ENCODE assay signal across 13 cellular contexts in genomic region chr7:129832282-129832681, GRCh38.
DNase-seq lines count a peak whose midpoint lies in the region; ATAC-seq and TF ChIP-seq lines count a peak whose summit lies in the region.
"Had no signal": no experiment of that assay in that cellular context is flagged by ENCODE, and none has a peak within 500 bp of the region (broad histone marks: within the 10 kb centered on the region; RNA-seq: fewer than 3 reads in every experiment).

No MANE protein-coding gene starts in this region.

- ATAC-seq in heart right ventricle (peak in 2 of 8 donors; percentile 2 to 3), Right ventricle myocardium inferior (no peak)
- ATAC-seq: activated CD8-positive, alpha-beta memory T cell treated with anti-CD3 and anti-CD28 coated beads, Interleukin-2, amount 10 ng/mL, durations not matched to agents 7 days and 5 days had no signal

- no peak for TF ChIP-seq POLR2A in uterus (IDR thresholded peaks at IDR 0.05)

- H3K9me3 ChIP-seq in heart right ventricle (no peaks in the 10 kb centered on the region), uterus (no peaks in the 10 kb centered on the region)

- peak overlapping the region in 9 of 10 donors; percentile 3 to 91 (median 70) for H3K27ac ChIP-seq in heart right ventricle
- peak overlapping the region; percentile 80 to 89 for H3K27ac ChIP-seq in uterus

- DNase-seq in heart right ventricle (no peak), Right ventricle myocardium inferior (ENCODE audit: missing footprints) (no peak), endothelial cell (ENCODE audit: low spot score) (no peak), uterus (no peak), A172 (ENCODE audit: low spot score) (no peak), NCI-H2107 treated with DMSO at 0.1 percent for 48 hours (lab: John Stamatoyannopoulos, UW; ENCODE audit: unreplicated experiment) (no peak)
- DNase-seq in stimulated activated CD8-positive, alpha-beta memory T cell treated with anti-CD3 and anti-CD28 coated beads, Interleukin-4, amount 100 ng/mL, for 48 hours: no peak
- DNase-seq: activated CD8-positive, alpha-beta memory T cell treated with anti-CD3 and anti-CD28 coated beads, Interleukin-2, amount 10 ng/mL, durations not matched to agents 7 days and 5 days; activated naive CD4-positive, alpha-beta T cell; immature natural killer cell; stimulated activated CD4-positive, alpha-beta T cell treated with anti-CD3 and anti-CD28 coated beads, Interleukin-1b, Interleukin-23, amount 100 ng/mL, for 48 hours; SW 1271 had no signal

- H3K27me3 ChIP-seq in heart right ventricle (no peaks in the 10 kb centered on the region), uterus (no peaks in the 10 kb centered on the region)

- H3K27me3 Mint-ChIP-seq in endothelial cell (ENCODE audit: unreplicated experiment): peaks cover 9% of the 10 kb centered on the region
- H3K27me3 Mint-ChIP-seq in nephron (ENCODE audit: low read depth): no peaks in the 10 kb centered on the region
- H3K27me3 Mint-ChIP-seq: activated CD8-positive, alpha-beta memory T cell treated with anti-CD3 and anti-CD28 coated beads, Interleukin-2, amount 10 ng/mL, durations not matched to agents 7 days and 5 days had no signal

- H3K4me3 ChIP-seq in heart right ventricle: no peak overlapping the region
- no peak overlapping the region for H3K4me3 ChIP-seq in uterus

- whole genome bisulfite sequencing in heart right ventricle, 2 donors: 92 to 95% methylated on average over 4 of the region's 4 CpGs

- H3K27ac Mint-ChIP-seq in endothelial cell (ENCODE audit: unreplicated experiment): peak overlapping the region; percentile 70
- H3K27ac Mint-ChIP-seq in nephron: peak overlapping the region; percentile 12 to 96 (median 58)
- H3K27ac Mint-ChIP-seq: activated CD8-positive, alpha-beta memory T cell treated with anti-CD3 and anti-CD28 coated beads, Interleukin-2, amount 10 ng/mL, durations not matched to agents 7 days and 5 days had no signal

- TF ChIP-seq CTCF in heart right ventricle (IDR thresholded peaks at IDR 0.05): no peak
- no peak for TF ChIP-seq CTCF in endothelial cell (IDR thresholded peaks at IDR 0.05; ENCODE audit: unreplicated experiment)
- no peak for TF ChIP-seq CTCF in nephron (IDR thresholded peaks at IDR 0.05; ENCODE audit: unreplicated experiment in 3 of 3)
- no peak for TF ChIP-seq CTCF in uterus (IDR thresholded peaks at IDR 0.05)

- H3K9me3 Mint-ChIP-seq in endothelial cell (ENCODE audit: unreplicated experiment) (no peaks in the 10 kb centered on the region), nephron (no peaks in the 10 kb centered on the region)
- H3K9me3 Mint-ChIP-seq: immature natural killer cell had no signal

- H3K4me1 ChIP-seq in heart right ventricle: peaks cover 0 to 75% (median 44%) of the 10 kb centered on the region in 9 donors
- peaks cover 0 to 6% of the 10 kb centered on the region in 2 donors for H3K4me1 ChIP-seq in uterus

- H3K4me3 Mint-ChIP-seq in endothelial cell (ENCODE audit: unreplicated experiment) (peak overlapping the region; percentile 53), nephron (no peak overlapping the region)
- H3K4me3 Mint-ChIP-seq: activated CD8-positive, alpha-beta memory T cell treated with anti-CD3 and anti-CD28 coated beads, Interleukin-2, amount 10 ng/mL, durations not matched to agents 7 days and 5 days; immature natural killer cell had no signal

- intact Hi-C loops in heart right ventricle (cut with DNase I) (loop anchor here in 4 of 10 donors (5.0 kb wide), 2 partner anchors 120 to 180 kb away; partner anchors contain the start of gene UBE2H (in 3 of the 4)), Right ventricle myocardium inferior (cut with DNase I) (no loop called here), uterus (cut with DNase I; ENCODE audit: low total_unique reads) (no loop called here)

- H3K36me3 Mint-ChIP-seq in endothelial cell (ENCODE audit: low read depth, unreplicated experiment) (peaks cover 37% of the 10 kb centered on the region), nephron (ENCODE audit: low read depth) (peaks cover 45% of the 10 kb centered on the region)
- H3K36me3 Mint-ChIP-seq: activated CD8-positive, alpha-beta memory T cell treated with anti-CD3 and anti-CD28 coated beads, Interleukin-2, amount 10 ng/mL, durations not matched to agents 7 days and 5 days had no signal

- peaks cover 0 to 44% (median 7%) of the 10 kb centered on the region in 9 donors for H3K36me3 ChIP-seq in heart right ventricle
- no peaks in the 10 kb centered on the region for H3K36me3 ChIP-seq in uterus

- H3K4me1 Mint-ChIP-seq in endothelial cell (ENCODE audit: unreplicated experiment): peaks cover 53% of the 10 kb centered on the region
- H3K4me1 Mint-ChIP-seq in nephron: peaks cover 41% of the 10 kb centered on the region
